In the genomic region with DNA sequence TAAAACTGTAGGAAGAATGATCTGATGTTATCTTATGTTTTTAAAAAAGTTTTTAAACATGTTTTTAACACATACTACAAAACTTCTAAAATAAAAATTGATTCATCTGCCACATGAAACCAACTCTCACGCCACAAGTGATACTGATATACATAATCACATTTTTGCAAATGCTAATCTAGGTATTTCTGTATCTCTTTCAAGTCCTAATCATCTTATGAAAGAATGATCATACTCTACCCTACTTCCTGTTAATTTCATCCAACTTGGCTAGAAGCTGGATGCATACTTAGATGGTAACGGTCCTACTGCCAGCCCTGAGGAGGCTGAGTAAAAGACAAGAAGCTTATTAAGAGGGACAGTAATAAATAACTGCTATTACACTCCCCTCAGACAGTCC, we compare ENCODE assay signal across 18 cellular contexts.
"Had no signal": no experiment of that assay in that cellular context is flagged by ENCODE, and none has a peak within 500 bp of the region (broad histone marks: within the 10 kb centered on the region; RNA-seq: fewer than 3 reads in every experiment).

No MANE protein-coding gene starts in this region.

- H3K9me3 Mint-ChIP-seq: activated CD4-positive, alpha-beta memory T cell treated with anti-CD3 and anti-CD28 coated beads, Interleukin-2, amount 10 ng/mL, durations not matched to agents 7 days and 5 days; stimulated activated naive B cell treated with anti-CD40 and anti-IgM and Interleukin-4, amounts not matched to agents 10 μg/mL and 1 μg/mL and 100 μg/mL, for 72 hours had no signal

- H3K9me3 ChIP-seq: body of pancreas, SJCRH30, spleen had no signal

- H3K4me1 ChIP-seq: SJCRH30 had no signal

- DNase-seq: activated CD4-positive, alpha-beta memory T cell treated with anti-CD3 and anti-CD28 coated beads, Interleukin-2, amount 10 ng/mL, durations not matched to agents 7 days and 5 days; activated CD4-positive, alpha-beta T cell treated with anti-CD3 and anti-CD28 coated beads for 4 hours; activated naive CD4-positive, alpha-beta T cell; amniotic stem cell; body of pancreas; caudate nucleus; dorsolateral prefrontal cortex; glutamatergic neuron; hypothalamus; midbrain; retina; SJCRH30; spleen; stimulated activated CD4-positive, alpha-beta T cell treated with anti-CD3 and anti-CD28 coated beads, Interleukin-4, amount 100 ng/mL, for 4 hours; stimulated activated naive B cell treated with anti-CD40 and anti-IgM and Interleukin-4, amounts not matched to agents 10 μg/mL and 1 μg/mL and 100 μg/mL, for 72 hours; T1000; trophoblast cell; WERI-Rb-1 had no signal

- H3K4me3 ChIP-seq: body of pancreas, dorsolateral prefrontal cortex, SJCRH30, spleen had no signal

- H3K27ac Mint-ChIP-seq: activated CD4-positive, alpha-beta memory T cell treated with anti-CD3 and anti-CD28 coated beads, Interleukin-2, amount 10 ng/mL, durations not matched to agents 7 days and 5 days; stimulated activated naive B cell treated with anti-CD40 and anti-IgM and Interleukin-4, amounts not matched to agents 10 μg/mL and 1 μg/mL and 100 μg/mL, for 72 hours had no signal

- H3K4me3 Mint-ChIP-seq: activated CD4-positive, alpha-beta memory T cell treated with anti-CD3 and anti-CD28 coated beads, Interleukin-2, amount 10 ng/mL, durations not matched to agents 7 days and 5 days; stimulated activated naive B cell treated with anti-CD40 and anti-IgM and Interleukin-4, amounts not matched to agents 10 μg/mL and 1 μg/mL and 100 μg/mL, for 72 hours had no signal

- H3K27me3 Mint-ChIP-seq: activated CD4-positive, alpha-beta memory T cell treated with anti-CD3 and anti-CD28 coated beads, Interleukin-2, amount 10 ng/mL, durations not matched to agents 7 days and 5 days; stimulated activated naive B cell treated with anti-CD40 and anti-IgM and Interleukin-4, amounts not matched to agents 10 μg/mL and 1 μg/mL and 100 μg/mL, for 72 hours had no signal

- H3K27me3 ChIP-seq: body of pancreas, dorsolateral prefrontal cortex, SJCRH30, spleen had no signal

- H3K27ac ChIP-seq: dorsolateral prefrontal cortex, SJCRH30, spleen, WERI-Rb-1 had no signal

- ATAC-seq: body of pancreas; stimulated activated naive B cell treated with anti-CD40 and anti-IgM and Interleukin-4, amounts not matched to agents 10 μg/mL and 1 μg/mL and 100 μg/mL, for 72 hours had no signal
